ENCODE assay signal across 20 cellular contexts in genomic region chr22:49664371-49664881, GRCh38.
DNase-seq lines count a peak whose midpoint lies in the region; FAIRE-seq and TF ChIP-seq lines count a peak whose summit lies in the region.
"Had no signal": no experiment of that assay in that cellular context is flagged by ENCODE, and none has a peak within 500 bp of the region (broad histone marks: within the 10 kb centered on the region; RNA-seq: fewer than 3 reads in every experiment).

No MANE protein-coding gene starts in this region.

- FAIRE-seq in kidney (lab: Jason Lieb, UNC): no peak
- FAIRE-seq: bronchial epithelial cell, HTR-8/SVneo had no signal

- TF ChIP-seq CTCF in kidney (IDR thresholded peaks at IDR 0.05; ENCODE audit: borderline replicate concordance, extremely low read depth, insufficient read depth) (no peak), sigmoid colon (IDR thresholded peaks at IDR 0.05) (no peak)

- no peak for TF ChIP-seq EP300 in sigmoid colon (IDR thresholded peaks at IDR 0.05)

- H3K36me3 ChIP-seq in kidney (ENCODE audit: control insufficient read depth in 1 of 2, insufficient read depth in 2 of 2, low read length in 2 of 2) (no peaks in the 10 kb centered on the region), sigmoid colon (no peaks in the 10 kb centered on the region)
- H3K36me3 ChIP-seq: left lung, tibial artery had no signal

- peak; percentile 14 for DNase-seq in activated T-cell treated with anti-CD3 and anti-CD28 coated beads, Interleukin-2, amount 50 U/mL, for 1 hour
- DNase-seq in activated T-cell treated with anti-CD3 and anti-CD28 coated beads, Interleukin-2, amount 50 U/mL, for 48 hours: no peak
- DNase-seq in amygdala (lab: John Stamatoyannopoulos, UW) (peak in 35 of 56 donors; percentile 7 to 65 (median 33)), kidney (peak; percentile 64), sigmoid colon (peak; percentile 51), GDM1 (lab: John Stamatoyannopoulos, UW) (no peak), AML-193 (lab: John Stamatoyannopoulos, UW) (no peak)
- DNase-seq in stimulated activated naive CD4-positive, alpha-beta T cell treated with Interleukin-2 at 50 U/mL for 16 hours (lab: John Stamatoyannopoulos, UW): no peak
- DNase-seq: activated naive CD4-positive, alpha-beta T cell treated with anti-CD3 and anti-CD28 coated beads, Interleukin-2, amount 10 ng/mL, durations not matched to agents 7 days and 5 days; DMS79 treated with DMSO at 0.1 percent for 48 hours; Karpas-422; NCI-H1105 treated with DMSO at 0.1 percent for 48 hours; psoas muscle; stimulated activated CD4-positive, alpha-beta T cell treated with anti-CD3 and anti-CD28 coated beads, Interleukin-12 subunit alpha, Interleukin-12 subunit beta, amount 100 ng/mL, for 4 hours; T1000 had no signal

- H3K4me1 ChIP-seq in kidney (ENCODE audit: control insufficient read depth in 1 of 2, insufficient read depth in 1 of 2, low read depth in 1 of 2, low read length in 2 of 2) (no peaks in the 10 kb centered on the region), sigmoid colon (no peaks in the 10 kb centered on the region)
- H3K4me1 ChIP-seq: psoas muscle, tibial artery had no signal

- WGBS in sigmoid colon, 2 donors: 80 to 83% methylated on average over 21 of the region's 21 CpGs

- no peak for TF ChIP-seq POLR2A in sigmoid colon (IDR thresholded peaks at IDR 0.05)

- peaks cover 4 to 89% (median 40%) of the 10 kb centered on the region in 3 donors for H3K27me3 ChIP-seq in sigmoid colon

- H3K4me3 ChIP-seq in kidney (ENCODE audit: low read length in 2 of 2) (no peak overlapping the region), sigmoid colon (no peak overlapping the region)
- H3K4me3 ChIP-seq: left lung, psoas muscle, SK-N-MC, tibial artery had no signal

- H3K27ac ChIP-seq in kidney (ENCODE audit: low read depth in 2 of 2, low read length in 2 of 2) (no peak overlapping the region), sigmoid colon (no peak overlapping the region)
- H3K27ac ChIP-seq: psoas muscle, SK-N-MC, tibial artery had no signal

- H3K9me3 ChIP-seq in kidney (ENCODE audit: control insufficient read depth in 1 of 2, low read length in 2 of 2) (no peaks in the 10 kb centered on the region), sigmoid colon (no peaks in the 10 kb centered on the region)
- H3K9me3 ChIP-seq: left lung, psoas muscle, tibial artery had no signal

- H3K9ac ChIP-seq in kidney (ENCODE audit: low read length in 2 of 2): no peak overlapping the region

- intact Hi-C loops in kidney (cut with DNase I) (no loop called here), sigmoid colon (cut with DNase I) (no loop called here)

Comparison
In these comparisons a context has a peak if more than half of its experiments do, and no peak if none do; other contexts are left out.
1. DNase-seq: peak in activated T-cell treated with anti-CD3 and anti-CD28 coated beads, Interleukin-2, amount 50 U/mL, for 1 hour (single experiment), amygdala (35 of 56), kidney (single experiment) and sigmoid colon (single experiment); none in activated T-cell treated with anti-CD3 and anti-CD28 coated beads, Interleukin-2, amount 50 U/mL, for 48 hours (0 of 2), GDM1 (single experiment), stimulated activated naive CD4-positive, alpha-beta T cell treated with Interleukin-2 at 50 U/mL for 16 hours (single experiment) and AML-193 (0 of 2).